ENCODE assay signal across 19 cellular contexts in genomic region chr2:153105829-153106578, GRCh38.
A peak's percentile ranks its signal among the peaks of the same experiment; 100 is the strongest.
DNase-seq lines count a peak whose midpoint lies in the region; ATAC-seq and TF ChIP-seq lines count a peak whose summit lies in the region.
"Had no signal": no experiment of that assay in that cellular context is flagged by ENCODE, and none has a peak within 500 bp of the region (broad histone marks: within the 10 kb centered on the region; RNA-seq: fewer than 3 reads in every experiment).

No MANE protein-coding gene starts in this region.

- TF ChIP-seq CTCF in MCF 10A (IDR thresholded peaks at IDR 0.05; ENCODE audit: unreplicated experiment) (no peak), breast epithelium (IDR thresholded peaks at IDR 0.05) (no peak)

- H3K4me1 ChIP-seq in breast epithelium = no peaks in the 10 kb centered on the region
- H3K4me1 ChIP-seq: ascending aorta, upper lobe of left lung had no signal

- no peaks in the 10 kb centered on the region for H3K9me3 ChIP-seq in breast epithelium
- H3K9me3 ChIP-seq: ascending aorta, ovary, spleen, upper lobe of left lung had no signal

- peak overlapping the region; percentile 86 for H3K27ac Mint-ChIP-seq in MCF 10A (ENCODE audit: low read depth, unreplicated experiment)
- no peak overlapping the region for H3K27ac Mint-ChIP-seq in central memory CD8-positive, alpha-beta T cell (ENCODE audit: low read depth)
- H3K27ac Mint-ChIP-seq in activated naive CD4-positive, alpha-beta T cell treated with anti-CD3 and anti-CD28 coated beads, Interleukin-2, amount 10 ng/mL, durations not matched to agents 7 days and 5 days = no peak overlapping the region
- H3K27ac Mint-ChIP-seq: CD4-positive, alpha-beta T cell; stimulated activated naive B cell treated with anti-CD40 and anti-IgM and Interleukin-4, amounts not matched to agents 10 μg/mL and 1 μg/mL and 100 μg/mL, for 72 hours; T-cell had no signal

- no peaks in the 10 kb centered on the region for H3K27me3 ChIP-seq in breast epithelium
- H3K27me3 ChIP-seq: ascending aorta, ovary, spleen, upper lobe of left lung had no signal

- H3K27me3 Mint-ChIP-seq in MCF 10A (ENCODE audit: insufficient read depth, unreplicated experiment) = no peaks in the 10 kb centered on the region
- no peaks in the 10 kb centered on the region for H3K27me3 Mint-ChIP-seq in central memory CD8-positive, alpha-beta T cell
- H3K27me3 Mint-ChIP-seq in activated naive CD4-positive, alpha-beta T cell treated with anti-CD3 and anti-CD28 coated beads, Interleukin-2, amount 10 ng/mL, durations not matched to agents 7 days and 5 days = no peaks in the 10 kb centered on the region
- H3K27me3 Mint-ChIP-seq: CD4-positive, alpha-beta T cell; stimulated activated naive B cell treated with anti-CD40 and anti-IgM and Interleukin-4, amounts not matched to agents 10 μg/mL and 1 μg/mL and 100 μg/mL, for 72 hours; T-cell had no signal

- DNase-seq in MCF 10A (ENCODE audit: unreplicated experiment) = peak; percentile 4
- DNase-seq in breast epithelium (ENCODE audit: low spot score in 2 of 2) = no peak
- peak; percentile 76 for DNase-seq in NCI-H226
- DNase-seq in central memory CD8-positive, alpha-beta T cell (ENCODE audit: low spot score in 2 of 2) = no peak
- DNase-seq in stromal cell of bone marrow (ENCODE audit: low read depth) = peak; percentile 1
- DNase-seq in activated naive CD4-positive, alpha-beta T cell treated with anti-CD3 and anti-CD28 coated beads, Interleukin-2, amount 10 ng/mL, durations not matched to agents 7 days and 5 days = no peak
- DNase-seq in Ammon's horn (ENCODE audit: low spot score) = no peak
- DNase-seq: CD4-positive, alpha-beta T cell; kidney; NCI-H1694; spleen; stimulated activated naive B cell treated with anti-CD40 and anti-IgM and Interleukin-4, amounts not matched to agents 10 μg/mL and 1 μg/mL and 100 μg/mL, for 72 hours; T-cell; upper lobe of left lung had no signal

- no peak overlapping the region for H3K4me3 ChIP-seq in breast epithelium
- H3K4me3 ChIP-seq: ascending aorta, coronary artery, ovary, upper lobe of left lung had no signal

- no TSS peak for BruUV-seq in MCF 10A (replicated peaks; lab: Mats Ljungman, UMichigan)

- no peaks in the 10 kb centered on the region for H3K36me3 ChIP-seq in breast epithelium
- H3K36me3 ChIP-seq: ascending aorta, ovary, spleen, upper lobe of left lung had no signal

- no peak for TF ChIP-seq POLR2A in breast epithelium (IDR thresholded peaks at IDR 0.05)

- POLR2A ChIA-PET in MCF 10A (lab: Yijun Ruan, JAX) = interaction anchor here (0.6 to 1.3 kb wide), 2 partner anchors 47 to 269 kb away, joined by 3 read pairs; no protein-coding TSS in a partner anchor

- peaks cover 8% of the 10 kb centered on the region for H3K4me1 Mint-ChIP-seq in MCF 10A (ENCODE audit: insufficient read depth, unreplicated experiment)
- H3K4me1 Mint-ChIP-seq in central memory CD8-positive, alpha-beta T cell = peaks cover 14% of the 10 kb centered on the region
- peaks cover 6% of the 10 kb centered on the region for H3K4me1 Mint-ChIP-seq in activated naive CD4-positive, alpha-beta T cell treated with anti-CD3 and anti-CD28 coated beads, Interleukin-2, amount 10 ng/mL, durations not matched to agents 7 days and 5 days
- H3K4me1 Mint-ChIP-seq: stimulated activated naive B cell treated with anti-CD40 and anti-IgM and Interleukin-4, amounts not matched to agents 10 μg/mL and 1 μg/mL and 100 μg/mL, for 72 hours had no signal

- intact Hi-C loops in MCF 10A (cut with micrococcal nuclease) (no loop called here), breast epithelium (cut with DNase I; ENCODE audit: low total_unique reads) (no loop called here)

- peak overlapping the region; percentile 58 for H3K4me3 Mint-ChIP-seq in MCF 10A (ENCODE audit: unreplicated experiment)
- peak overlapping the region; percentile 55 for H3K4me3 Mint-ChIP-seq in central memory CD8-positive, alpha-beta T cell
- H3K4me3 Mint-ChIP-seq in activated naive CD4-positive, alpha-beta T cell treated with anti-CD3 and anti-CD28 coated beads, Interleukin-2, amount 10 ng/mL, durations not matched to agents 7 days and 5 days = no peak overlapping the region
- H3K4me3 Mint-ChIP-seq: CD4-positive, alpha-beta T cell; stimulated activated naive B cell treated with anti-CD40 and anti-IgM and Interleukin-4, amounts not matched to agents 10 μg/mL and 1 μg/mL and 100 μg/mL, for 72 hours had no signal

- no peaks in the 10 kb centered on the region for H3K9me3 Mint-ChIP-seq in MCF 10A (ENCODE audit: unreplicated experiment)
- no peaks in the 10 kb centered on the region for H3K9me3 Mint-ChIP-seq in central memory CD8-positive, alpha-beta T cell
- H3K9me3 Mint-ChIP-seq in activated naive CD4-positive, alpha-beta T cell treated with anti-CD3 and anti-CD28 coated beads, Interleukin-2, amount 10 ng/mL, durations not matched to agents 7 days and 5 days = no peaks in the 10 kb centered on the region
- H3K9me3 Mint-ChIP-seq: CD4-positive, alpha-beta T cell; T-cell had no signal

- no peaks in the 10 kb centered on the region for H3K36me3 Mint-ChIP-seq in MCF 10A (ENCODE audit: insufficient read depth, unreplicated experiment)
- H3K36me3 Mint-ChIP-seq in central memory CD8-positive, alpha-beta T cell (ENCODE audit: insufficient read depth) = no peaks in the 10 kb centered on the region
- no peaks in the 10 kb centered on the region for H3K36me3 Mint-ChIP-seq in activated naive CD4-positive, alpha-beta T cell treated with anti-CD3 and anti-CD28 coated beads, Interleukin-2, amount 10 ng/mL, durations not matched to agents 7 days and 5 days
- H3K36me3 Mint-ChIP-seq: stimulated activated naive B cell treated with anti-CD40 and anti-IgM and Interleukin-4, amounts not matched to agents 10 μg/mL and 1 μg/mL and 100 μg/mL, for 72 hours; T-cell had no signal

- CTCF ChIA-PET in MCF 10A (lab: Yijun Ruan, JAX) = no interaction called here
- CTCF ChIA-PET in activated naive CD4-positive, alpha-beta T cell treated with anti-CD3 and anti-CD28 coated beads, Interleukin-2, amount 10 ng/mL, durations not matched to agents 7 days and 5 days (lab: Charles Lee) = no interaction called here

- ATAC-seq in central memory CD8-positive, alpha-beta T cell (replicated peaks; ENCODE audit: extremely low read depth, poor library complexity, severe bottlenecking) = no peak
- no peak for ATAC-seq in HG03108 (IDR thresholded peaks at IDR 0.05; ENCODE audit: unreplicated experiment)
- ATAC-seq: Panc1; stimulated activated naive B cell treated with anti-CD40 and anti-IgM and Interleukin-4, amounts not matched to agents 10 μg/mL and 1 μg/mL and 100 μg/mL, for 72 hours; T-cell had no signal

- H3K27ac ChIP-seq in breast epithelium = no peak overlapping the region
- H3K27ac ChIP-seq: ascending aorta, coronary artery, ovary, spleen, upper lobe of left lung had no signal

Comparison
In these comparisons a context has a peak if more than half of its experiments do, and no peak if none do; other contexts are left out.
1. DNase-seq: peak in MCF 10A (single experiment), NCI-H226 (single experiment) and stromal cell of bone marrow (single experiment); none in breast epithelium (0 of 2), central memory CD8-positive, alpha-beta T cell (0 of 2), activated naive CD4-positive, alpha-beta T cell treated with anti-CD3 and anti-CD28 coated beads, Interleukin-2, amount 10 ng/mL, durations not matched to agents 7 days and 5 days (single experiment) and Ammon's horn (single experiment).